ENCODE assay signal across 32 cellular contexts in genomic region chr1:177981186-177981585, GRCh38. TPM values are rescaled to one million over a fixed set of nuclear protein-coding genes. Genes with fewer than 3 reads are reported as not detected.
"Had no signal": no experiment of that assay in that cellular context is flagged by ENCODE, and none has a peak within 500 bp of the region (broad histone marks: within the 10 kb centered on the region; RNA-seq: fewer than 3 reads in every experiment).

No MANE protein-coding gene starts in this region.

- H3K27me3 ChIP-seq: adrenal gland, ascending aorta, cardiac muscle cell, colonic mucosa, hepatocyte, left lung, ovary, sigmoid colon, stomach, suprapubic skin, tibial artery, upper lobe of right lung had no signal

- H3K79me2 ChIP-seq: hepatocyte had no signal

- H3K4me1 ChIP-seq: adrenal gland, colonic mucosa, left lung, stomach, upper lobe of right lung had no signal

- H3K27ac ChIP-seq: adrenal gland, ascending aorta, cardiac muscle cell, colonic mucosa, epithelial cell of prostate, hepatocyte, left lung, ovary, sigmoid colon, stomach, suprapubic skin, tibial artery, upper lobe of right lung, VCaP had no signal

- H3K36me3 ChIP-seq: adrenal gland, ascending aorta, cardiac muscle cell, colonic mucosa, left lung, ovary, sigmoid colon, suprapubic skin, upper lobe of right lung had no signal

- H3K4me2 ChIP-seq: hepatocyte, smooth muscle cell had no signal

- H3K4me3 ChIP-seq: adrenal gland, ascending aorta, cardiac muscle cell, colonic mucosa, hepatocyte, left lung, lung, ovary, sigmoid colon, smooth muscle cell, stomach, suprapubic skin, tibial artery, upper lobe of right lung had no signal

- H3K9me3 ChIP-seq: adrenal gland, ascending aorta, colonic mucosa, left lung, ovary, sigmoid colon, stomach, suprapubic skin, tibial artery, upper lobe of right lung had no signal

- DNase-seq: activated CD4-positive, alpha-beta T cell treated with anti-CD3 and anti-CD28 coated beads for 4 hours; activated CD4-positive, alpha-beta T cell treated with anti-CD3 and anti-CD28 coated beads, Interleukin-2, amount 50 U/mL, for 48 hours; activated CD8-positive, alpha-beta memory T cell treated with anti-CD3 and anti-CD28 coated beads for 24 hours; activated effector memory CD4-positive, alpha-beta T cell treated with Interleukin-2 at 50 U/mL for 16 hours; activated naive CD4-positive, alpha-beta T cell treated with Interleukin-2 at 50 U/mL for 16 hours; activated naive CD8-positive, alpha-beta T cell treated with anti-CD3 and anti-CD28 coated beads for 36 hours; adrenal gland; cerebellar nuclear complex; colonic mucosa; effector CD8-positive, alpha-beta T cell; left lung; naive B cell; nephron progenitor cell; ovary; retina; sigmoid colon; stimulated activated CD4-positive, alpha-beta T cell treated with anti-CD3 and anti-CD28 coated beads, Interleukin-1b, Interleukin-23, amount 100 ng/mL, for 48 hours; stimulated activated CD4-positive, alpha-beta T cell treated with anti-CD3 and anti-CD28 coated beads, Interleukin-4, amount 100 ng/mL, for 4 hours; stimulated activated CD8-positive, alpha-beta memory T cell treated with anti-CD3 and anti-CD28 coated beads, Interleukin-4, amount 100 ng/mL, for 48 hours; stomach; T-helper 9 cell; tibial artery; upper lobe of right lung had no signal

- H2AFZ ChIP-seq: hepatocyte had no signal

RNA-seq across cellular contexts. Expression of gene SEC16B, which starts 11.3 kb away (rescaled TPM):
- total RNA-seq: activated naive CD8-positive, alpha-beta T cell treated with anti-CD3 and anti-CD28 coated beads for 36 hours; frontal cortex had no signal
